In the genomic region with DNA sequence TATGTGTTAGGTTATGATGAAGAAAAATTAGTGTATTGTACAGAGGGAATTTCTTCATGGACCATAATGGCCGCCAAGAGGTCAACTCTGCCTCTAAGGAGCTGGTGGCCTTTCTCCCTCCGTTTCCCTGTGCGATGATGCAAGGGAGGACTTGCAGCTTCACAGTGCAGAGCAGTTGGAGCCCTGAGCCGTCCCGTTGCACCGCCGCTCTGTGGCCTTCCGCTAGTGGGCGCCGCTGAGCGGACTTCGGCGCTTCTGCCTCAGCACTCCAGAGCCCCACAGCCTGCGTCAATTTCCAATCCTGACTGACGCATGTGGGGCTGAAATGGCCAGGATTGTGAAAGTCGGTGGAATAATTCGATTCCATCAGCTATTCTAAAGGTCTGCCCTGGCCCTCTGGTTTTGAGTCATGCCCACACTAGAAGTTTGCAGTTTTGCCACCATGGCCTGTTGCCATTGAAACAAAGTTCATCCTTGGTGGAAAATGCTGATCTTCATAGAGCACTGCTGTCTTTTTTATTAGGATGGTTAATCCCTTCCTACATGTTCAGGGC, we compare ENCODE assay signal across 8 cellular contexts. TPM values are rescaled to one million over a fixed set of nuclear protein-coding genes. Genes with fewer than 3 reads are reported as not detected.
DNase-seq lines count a peak whose midpoint lies in the region; ATAC-seq and TF ChIP-seq lines count a peak whose summit lies in the region.

No MANE protein-coding gene starts in this region.

- no peak overlapping the region for H3K4me2 ChIP-seq in OCI-LY7 (ENCODE audit: low read length)

- no peaks in the 10 kb centered on the region for H4K20me1 ChIP-seq in OCI-LY7 (ENCODE audit: insufficient read depth, low read length)

- no peaks in the 10 kb centered on the region for H3K79me2 ChIP-seq in OCI-LY7 (ENCODE audit: insufficient read depth, low read depth, low read length)

- H3K9me3 Mint-ChIP-seq in CD4-positive, alpha-beta memory T cell: peaks cover 0 to 4% (median 2%) of the 10 kb centered on the region in 8 donors

- H3K36me3 ChIP-seq in CD4-positive, alpha-beta memory T cell (ENCODE audit: insufficient read depth, low read length): no peaks in the 10 kb centered on the region
- no peaks in the 10 kb centered on the region for H3K36me3 ChIP-seq in OCI-LY7 (ENCODE audit: insufficient read depth, low read length)
- no peaks in the 10 kb centered on the region for H3K36me3 ChIP-seq in kidney epithelial cell (ENCODE audit: control insufficient read depth, insufficient read depth, low read length)

- intact Hi-C loops in CD4-positive, alpha-beta memory T cell (cut with micrococcal nuclease): loop anchor here (1.0 kb wide), 1 partner anchor 105 kb away; no protein-coding TSS in a partner anchor
- intact Hi-C loops in OCI-LY7 (cut with micrococcal nuclease; ENCODE audit: unreplicated experiment): loop anchor here (1.0 kb wide), 1 partner anchor 85 kb away; no protein-coding TSS in a partner anchor

- H3K36me3 Mint-ChIP-seq in CD4-positive, alpha-beta memory T cell: no peaks in the 10 kb centered on the region

- H3K4me3 ChIP-seq in CD4-positive, alpha-beta memory T cell (ENCODE audit: low read length in 2 of 2): no peak overlapping the region
- H3K4me3 ChIP-seq in OCI-LY7 (ENCODE audit: low read depth, low read length, poor library complexity, severe bottlenecking) (no peak overlapping the region), astrocyte of the cerebellum (ENCODE audit: low read depth, low read length) (no peak overlapping the region), kidney epithelial cell (ENCODE audit: low read depth, low read length) (no peak overlapping the region)

- no peaks in the 10 kb centered on the region for H3K4me1 Mint-ChIP-seq in CD4-positive, alpha-beta memory T cell

- H3K9me3 ChIP-seq in CD4-positive, alpha-beta memory T cell (ENCODE audit: control insufficient read depth in 1 of 2, low read length in 2 of 2): no peaks in the 10 kb centered on the region
- H3K9me3 ChIP-seq in OCI-LY7 (ENCODE audit: low read length): no peaks in the 10 kb centered on the region

- no peak overlapping the region for H3K4me3 Mint-ChIP-seq in CD4-positive, alpha-beta memory T cell

- no peaks in the 10 kb centered on the region for H3K4me1 ChIP-seq in CD4-positive, alpha-beta memory T cell (ENCODE audit: insufficient read depth, low read length)
- no peaks in the 10 kb centered on the region for H3K4me1 ChIP-seq in OCI-LY7 (ENCODE audit: insufficient read depth, low read length, poor library complexity, severe bottlenecking)

- H3K9me2 ChIP-seq in OCI-LY7 (ENCODE audit: insufficient read depth, low read length): no peaks in the 10 kb centered on the region

- peak in 4 of 5 donors; percentile 29 to 51 (median 39) for DNase-seq in CD4-positive, alpha-beta memory T cell
- DNase-seq in OCI-LY7 (ENCODE audit: low spot score) (peak; percentile 29), astrocyte of the cerebellum (ENCODE audit: low read depth) (no peak), kidney epithelial cell (ENCODE audit: low read depth) (no peak), NCI-H524 (lab: John Stamatoyannopoulos, UW) (no peak), NCI-H2171 (lab: John Stamatoyannopoulos, UW) (no peak)
- peak; percentile 15 for DNase-seq in stimulated activated CD8-positive, alpha-beta memory T cell treated with anti-CD3 and anti-CD28 coated beads, Interleukin-15, amount 100 ng/mL, for 24 hours (ENCODE audit: low read depth)

- H3K27me3 Mint-ChIP-seq in CD4-positive, alpha-beta memory T cell: peaks cover 11 to 21% of the 10 kb centered on the region in 2 donors

- H3K27ac ChIP-seq in CD4-positive, alpha-beta memory T cell (ENCODE audit: low read depth, low read length): no peak overlapping the region
- no peak overlapping the region for H3K27ac ChIP-seq in OCI-LY7 (ENCODE audit: low read depth, low read length, poor library complexity, severe bottlenecking)

- CTCF ChIA-PET in CD4-positive, alpha-beta memory T cell (lab: Charles Lee; ENCODE audit: partially characterized antibody): interaction anchor here (0.9 to 2.2 kb wide), 15 partner anchors 10 to 197 kb away, joined by 3 to 21 read pairs (median 4); no protein-coding TSS in a partner anchor
- CTCF ChIA-PET in OCI-LY7 (lab: Charles Lee; ENCODE audit: unreplicated experiment): interaction anchor here (0.6 to 1.0 kb wide), 2 partner anchors 10 to 236 kb away, joined by 3 to 4 read pairs; no protein-coding TSS in a partner anchor

- POLR2A ChIA-PET in CD4-positive, alpha-beta memory T cell (lab: Charles Lee; ENCODE audit: partially characterized antibody): interaction anchor here (0.6 to 1.8 kb wide), 3 partner anchors 16 to 187 kb away, joined by 3 to 5 read pairs (median 3); no protein-coding TSS in a partner anchor
- POLR2A ChIA-PET in OCI-LY7 (lab: Charles Lee): no interaction called here

- no peak overlapping the region for H3K27ac Mint-ChIP-seq in CD4-positive, alpha-beta memory T cell

- no peak overlapping the region for H2AFZ ChIP-seq in OCI-LY7 (ENCODE audit: low read length)

- in situ Hi-C loops in astrocyte of the cerebellum (cut with HindIII; ENCODE audit: low sequenced_read_pairs): loop anchor here (5.0 kb wide), 1 partner anchor 40 kb away; no protein-coding TSS in a partner anchor

- no TSS peak for BruUV-seq in OCI-LY7 (replicated peaks; lab: Mats Ljungman, UMichigan)

- TF ChIP-seq CTCF in OCI-LY7 (conservative IDR thresholded peaks at IDR 0.05; ENCODE audit: low read length) (peak; percentile 88), astrocyte of the cerebellum (IDR thresholded peaks at IDR 0.05; ENCODE audit: low read depth, low read length, missing control alignments) (peak; percentile 62), kidney epithelial cell (IDR thresholded peaks at IDR 0.05; ENCODE audit: insufficient read depth, low read length, poor library complexity, severe bottlenecking) (peak; percentile 90)

- no peaks in the 10 kb centered on the region for H3K27me3 ChIP-seq in CD4-positive, alpha-beta memory T cell (ENCODE audit: insufficient read depth, low read length)
- no peaks in the 10 kb centered on the region for H3K27me3 ChIP-seq in kidney epithelial cell (ENCODE audit: control insufficient read depth, insufficient read depth, low read length)

- peak; percentile 77 for ATAC-seq in GM21786 (IDR thresholded peaks at IDR 0.05; ENCODE audit: unreplicated experiment)

RNA-seq across cellular contexts. Expression of a gene that starts 22.7 kb away (rescaled TPM):
- total RNA-seq in CD4-positive, alpha-beta memory T cell: not detected
- not detected for polyA plus RNA-seq in CD4-positive, alpha-beta memory T cell
- total RNA-seq in OCI-LY7 (2014; rRNA removed; shearing (Covaris generic)): not detected in 2 replicates
- total RNA-seq in OCI-LY7 (2022): not detected in 2 replicates
- total RNA-seq in kidney epithelial cell: not detected in 2 replicates

RNA-seq across cellular contexts. Expression of a gene that starts 51.3 kb away (rescaled TPM):
- total RNA-seq in CD4-positive, alpha-beta memory T cell: 10 to 100 TPM; 12.7 to 13.2 TPM
- 1 to 10 TPM; 3.7 to 7.3 TPM for polyA plus RNA-seq in CD4-positive, alpha-beta memory T cell
- not detected in 2 replicates for total RNA-seq in OCI-LY7 (2014; rRNA removed; shearing (Covaris generic))
- total RNA-seq in OCI-LY7 (2022) (not detected in 2 replicates), kidney epithelial cell (443 and 453 TPM in 2 replicates)

Comparison
In these comparisons a context has a peak if more than half of its experiments do, and no peak if none do; other contexts are left out.
1. DNase-seq: peak in CD4-positive, alpha-beta memory T cell (4 of 5), OCI-LY7 (single experiment) and stimulated activated CD8-positive, alpha-beta memory T cell treated with anti-CD3 and anti-CD28 coated beads, Interleukin-15, amount 100 ng/mL, for 24 hours (single experiment); none in astrocyte of the cerebellum (single experiment), kidney epithelial cell (single experiment), NCI-H524 (0 of 2) and NCI-H2171 (single experiment).
2. RNA of a gene that starts 51.3 kb away (total RNA-seq): 443 to 453 TPM in kidney epithelial cell; 12.7 to 13.2 TPM in CD4-positive, alpha-beta memory T cell and not detected in OCI-LY7; every median in the first group is over 10 times any median in the second.
3. Peak in every context shown above with its lines, with median percentiles within 50 percentile points of each other: CTCF ChIP-seq.